Comparison of ENCODE assay signal across 28 cellular contexts in genomic region chr7:110296321-110296720, GRCh38.
"Had no signal": no experiment of that assay in that cellular context is flagged by ENCODE, and none has a peak within 500 bp of the region (broad histone marks: within the 10 kb centered on the region; RNA-seq: fewer than 3 reads in every experiment).

No MANE protein-coding gene starts in this region.

- H3K27me3 ChIP-seq: colonic mucosa, esophagus muscularis mucosa, heart right ventricle, sigmoid colon, testis, tibial artery, upper lobe of left lung had no signal

- H3K27ac ChIP-seq: colonic mucosa, esophagus muscularis mucosa, heart right ventricle, lower lobe of right lung, prostate gland, sigmoid colon, testis, tibial artery, upper lobe of left lung had no signal

- H3K4me1 Mint-ChIP-seq: naive thymus-derived CD8-positive, alpha-beta T cell; stimulated activated memory B cell treated with anti-CD40 and anti-IgM and Interleukin-4, amounts not matched to agents 10 μg/mL and 1 μg/mL and 100 μg/mL, for 72 hours had no signal

- H3K27ac Mint-ChIP-seq: dendritic cell treated with granulocyte-macrophage colony-stimulating factor and Interleukin-4, amounts not matched to agents 40 ng/mL and 50 ng/mL, for 4 days; endodermal cell; naive thymus-derived CD8-positive, alpha-beta T cell; nephron progenitor cell; stimulated activated memory B cell treated with anti-CD40 and anti-IgM and Interleukin-4, amounts not matched to agents 10 μg/mL and 1 μg/mL and 100 μg/mL, for 72 hours had no signal

- ATAC-seq: heart right ventricle; left ventricle myocardium superior; lower lobe of right lung; naive thymus-derived CD8-positive, alpha-beta T cell; right cardiac atrium; stimulated activated memory B cell treated with anti-CD40 and anti-IgM and Interleukin-4, amounts not matched to agents 10 μg/mL and 1 μg/mL and 100 μg/mL, for 72 hours; stimulated activated naive CD8-positive, alpha-beta T cell treated with anti-CD3 and anti-CD28 coated beads, Interleukin-15, Interleukin-2, amounts not matched to agents 100 U/mL and 50 U/mL, for 24 hours had no signal

- H3K36me3 Mint-ChIP-seq: stimulated activated memory B cell treated with anti-CD40 and anti-IgM and Interleukin-4, amounts not matched to agents 10 μg/mL and 1 μg/mL and 100 μg/mL, for 72 hours had no signal

- H3K4me3 Mint-ChIP-seq: dendritic cell treated with granulocyte-macrophage colony-stimulating factor and Interleukin-4, amounts not matched to agents 40 ng/mL and 50 ng/mL, for 4 days; endodermal cell; naive thymus-derived CD8-positive, alpha-beta T cell; nephron progenitor cell; stimulated activated memory B cell treated with anti-CD40 and anti-IgM and Interleukin-4, amounts not matched to agents 10 μg/mL and 1 μg/mL and 100 μg/mL, for 72 hours had no signal

- H3K4me1 ChIP-seq: colonic mucosa, esophagus muscularis mucosa, heart right ventricle, lower lobe of right lung, prostate gland, sigmoid colon, testis, tibial artery, upper lobe of left lung had no signal

- H3K4me3 ChIP-seq: colonic mucosa, esophagus muscularis mucosa, heart right ventricle, lower lobe of right lung, prostate gland, sigmoid colon, testis, tibial artery, upper lobe of left lung had no signal

- H3K9me3 Mint-ChIP-seq: stimulated activated memory B cell treated with anti-CD40 and anti-IgM and Interleukin-4, amounts not matched to agents 10 μg/mL and 1 μg/mL and 100 μg/mL, for 72 hours had no signal

- H3K27me3 Mint-ChIP-seq: dendritic cell treated with granulocyte-macrophage colony-stimulating factor and Interleukin-4, amounts not matched to agents 40 ng/mL and 50 ng/mL, for 4 days; stimulated activated memory B cell treated with anti-CD40 and anti-IgM and Interleukin-4, amounts not matched to agents 10 μg/mL and 1 μg/mL and 100 μg/mL, for 72 hours had no signal

- H3K36me3 ChIP-seq: colonic mucosa, esophagus muscularis mucosa, heart right ventricle, lower lobe of right lung, prostate gland, sigmoid colon, tibial artery, upper lobe of left lung had no signal

- H3K9me3 ChIP-seq: colonic mucosa, esophagus muscularis mucosa, heart right ventricle, lower lobe of right lung, prostate gland, sigmoid colon, testis, tibial artery, upper lobe of left lung had no signal

- FAIRE-seq: urothelium cell line had no signal

- DNase-seq: colonic mucosa; effector CD8-positive, alpha-beta T cell; endodermal cell; foreskin melanocyte; glutamatergic neuron; heart right ventricle; hippocampal formation; islet precursor cell; kidney glomerular epithelial cell; left ventricle myocardium superior; lower lobe of right lung; naive thymus-derived CD8-positive, alpha-beta T cell; nephron progenitor cell; nucleus accumbens; right cardiac atrium; sigmoid colon; stimulated activated CD4-positive, alpha-beta T cell treated with anti-CD3 and anti-CD28 coated beads, Interleukin-2, amount 100 ng/mL, for 24 hours; stimulated activated CD4-positive, alpha-beta T cell treated with anti-CD3 and anti-CD28 coated beads, Interleukin-4, amount 100 ng/mL, for 4 hours; stimulated activated naive CD8-positive, alpha-beta T cell treated with anti-CD3 and anti-CD28 coated beads, Interleukin-15, Interleukin-2, amounts not matched to agents 100 U/mL and 50 U/mL, for 24 hours; substantia nigra; testis; tibial artery; upper lobe of left lung had no signal
